ENCODE assay signal across 8 cellular contexts in the genomic region with DNA sequence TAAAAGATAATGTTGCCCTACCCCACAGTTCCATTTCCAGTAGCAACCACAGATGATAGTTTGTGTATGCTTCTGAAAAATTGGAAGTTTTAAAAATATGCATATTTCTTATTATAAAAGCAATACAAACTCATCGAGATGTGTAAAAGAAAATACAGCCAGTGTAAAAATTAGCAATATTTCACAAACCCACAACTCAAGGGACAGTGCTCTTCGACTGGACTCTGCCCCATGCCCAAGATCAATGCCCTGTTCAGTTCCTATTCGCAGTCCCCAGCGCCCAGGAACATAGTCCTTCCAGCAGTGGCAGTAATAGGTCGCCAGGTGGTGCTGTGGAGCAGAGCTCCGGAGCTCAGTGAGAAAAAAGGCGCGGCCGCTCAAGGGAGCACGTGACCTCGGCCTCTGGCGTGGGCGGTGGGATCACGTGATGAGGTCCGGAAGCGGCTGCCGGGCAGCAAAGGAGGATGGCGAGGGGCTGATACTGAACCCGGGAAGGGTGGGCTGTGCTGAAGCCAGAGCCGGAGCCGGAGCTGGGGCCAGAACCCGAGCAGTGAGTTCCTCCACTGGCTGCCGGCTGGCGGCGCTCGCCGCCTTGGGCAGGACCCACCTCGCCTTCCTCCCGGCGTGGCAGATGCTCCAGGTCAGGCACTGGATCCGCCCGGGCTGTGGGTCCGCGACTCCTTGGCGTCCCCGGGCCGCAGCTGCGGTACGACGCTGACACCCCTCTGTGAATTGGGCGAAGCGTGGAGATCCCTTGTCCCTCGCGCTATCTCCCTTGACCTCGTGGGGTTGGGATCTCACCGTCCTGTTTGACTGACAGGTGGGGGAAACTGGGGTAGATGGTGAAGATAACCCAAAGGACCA. TPM values are rescaled to one million over a fixed set of nuclear protein-coding genes. Genes with fewer than 3 reads are reported as not detected.
DNase-seq lines count a peak whose midpoint lies in the region; ATAC-seq and TF ChIP-seq lines count a peak whose summit lies in the region.

A gene (plus strand): TSS at position 430 of the 864 bp plus-strand sequence. CDS start 11,190 bp downstream, outside the sequence.

- H3F3A ChIP-seq in PC-3 (ENCODE audit: low read length, unreplicated experiment) = no peaks in the 10 kb centered on the region

- peak; percentile 91 for ATAC-seq in DND-41 (ENCODE audit: insufficient read depth, low read depth)
- ATAC-seq in GM21717 (IDR thresholded peaks at IDR 0.05; ENCODE audit: unreplicated experiment) = peak; percentile 84
- peak; percentile 77 for ATAC-seq in PC-3

- H4K20me1 ChIP-seq in DND-41 (ENCODE audit: insufficient read depth, low read length) (no peaks in the 10 kb centered on the region), PC-3 (ENCODE audit: low read length) (no peaks in the 10 kb centered on the region)

- POLR2A ChIA-PET in PC-3 (lab: Charles Lee; ENCODE audit: unreplicated experiment) = interaction anchor here (0.6 to 0.7 kb wide), 2 partner anchors 10 to 76 kb away, joined by 3 to 6 read pairs; no protein-coding TSS in a partner anchor

- H3K4me1 ChIP-seq in DND-41 (ENCODE audit: insufficient read depth, low read length) (peaks cover 24% of the 10 kb centered on the region), PC-3 (ENCODE audit: insufficient read depth, low read length) (peaks cover 25% of the 10 kb centered on the region), esophagus squamous epithelium (peaks cover 0 to 19% (median 8%) of the 10 kb centered on the region in 3 donors)

- H3K9me3 ChIP-seq in DND-41 (ENCODE audit: insufficient read depth, low read length, severe bottlenecking) = no peaks in the 10 kb centered on the region
- no peaks in the 10 kb centered on the region for H3K9me3 ChIP-seq in PC-3 (ENCODE audit: low read length)
- H3K9me3 ChIP-seq in esophagus squamous epithelium = no peaks in the 10 kb centered on the region

- H3K4me3 ChIP-seq in DND-41 (ENCODE audit: low read depth in 1 of 2, low read length in 2 of 2) = peak within 1 kb of the TSS; percentile 37 to 74
- peak within 1 kb of the TSS; percentile 82 for H3K4me3 ChIP-seq in PC-3 (ENCODE audit: low read length)
- H3K4me3 ChIP-seq in esophagus squamous epithelium = peak within 1 kb of the TSS; percentile 57 to 84 (median 80)

- H3K36me3 ChIP-seq in DND-41 (ENCODE audit: insufficient read depth, low read length) (no peaks in the 10 kb centered on the region; the same call in 1 of the 2 replicates), PC-3 (ENCODE audit: low read depth, low read length) (no peaks in the 10 kb centered on the region), esophagus squamous epithelium (peaks cover 0 to 2% (median 0%) of the 10 kb centered on the region in 3 donors)

- H3K79me2 ChIP-seq in DND-41 (ENCODE audit: insufficient read depth, low read length) (peaks cover 23% of the 10 kb centered on the region), PC-3 (ENCODE audit: low read length) (peaks cover 13% of the 10 kb centered on the region; the same call in 1 of the 2 replicates)

- peak; percentile 91 for DNase-seq in DND-41
- peak; percentile 93 for DNase-seq in KBM-7
- DNase-seq in PC-3 = peak; percentile 95
- peak; percentile 98 to 99 for DNase-seq in activated T-cell treated with anti-CD3 and anti-CD28 coated beads, Interleukin-2, amount 50 U/mL, for 48 hours
- DNase-seq in esophagus squamous epithelium (lab: John Stamatoyannopoulos, UW) = peak; percentile 66
- peak; percentile 94 for DNase-seq in myocyte (ENCODE audit: low read depth)
- peak; percentile 85 to 92 for DNase-seq in stimulated activated CD8-positive, alpha-beta memory T cell treated with anti-CD3 and anti-CD28 coated beads, Interleukin-7, amount 100 ng/mL, for 48 hours (ENCODE audit: extremely low read depth in 1 of 2, low read depth in 1 of 2)

- no peaks in the 10 kb centered on the region for H3K27me3 ChIP-seq in DND-41 (ENCODE audit: insufficient read depth, low read length, poor library complexity)
- 0 out of 2 replicates have a peak, but pooled peaks cover 3% of the 10 kb centered on the region for H3K27me3 ChIP-seq in PC-3 (ENCODE audit: low read length)
- no peaks in the 10 kb centered on the region for H3K27me3 ChIP-seq in esophagus squamous epithelium

- BruUV-seq in PC-3 (replicated peaks; lab: Mats Ljungman, UMichigan) = TSS peak; percentile 42

- H2AFZ ChIP-seq in DND-41 (ENCODE audit: low read depth, low read length) = peak within 1 kb of the TSS; percentile 87
- H2AFZ ChIP-seq in PC-3 (ENCODE audit: low read length) = peak within 1 kb of the TSS; percentile 94

- intact Hi-C loops in PC-3 (cut with micrococcal nuclease) (loop anchor here (1.0 to 5.0 kb wide), 6 partner anchors 53 to 324 kb away; a partner anchor contains a TSS), esophagus squamous epithelium (cut with DNase I) (loop anchor here (5.0 to 10.0 kb wide), 3 partner anchors 50 to 297 kb away; no protein-coding TSS in a partner anchor)

- peak; percentile 98 for TF ChIP-seq CTCF in DND-41 (IDR thresholded peaks at IDR 0.05; ENCODE audit: borderline replicate concordance, extremely low read depth, low read length, poor library complexity, severe bottlenecking)
- TF ChIP-seq CTCF in PC-3 (conservative IDR thresholded peaks at IDR 0.05; ENCODE audit: low read depth, low read length) = peak; percentile 91
- TF ChIP-seq CTCF in esophagus squamous epithelium (IDR thresholded peaks at IDR 0.05) = peak; percentile 96 to 99 (median 98)

- H3K4me2 ChIP-seq in DND-41 (ENCODE audit: insufficient read depth, low read length) = peak within 1 kb of the TSS; percentile 86
- H3K4me2 ChIP-seq in PC-3 (ENCODE audit: low read length) = peak within 1 kb of the TSS; percentile 100

- TF ChIP-seq POLR2A in esophagus squamous epithelium (IDR thresholded peaks at IDR 0.05) = peak in 2 of 4 donors; percentile 36 to 55

- CTCF ChIA-PET in PC-3 (lab: Charles Lee) = interaction anchor here (0.6 to 1.5 kb wide), 15 partner anchors 12 to 324 kb away, joined by 3 to 24 read pairs (median 4); no protein-coding TSS in a partner anchor

- 0% methylated on average over 15 to 33 of the region's 46 CpGs for WGBS in esophagus squamous epithelium, 2 donors

- in situ Hi-C loops in KBM-7 (cut with MboI; ENCODE audit: low pct_unique_long_range_greater_than_20kb, low sequenced_read_pairs) = no loop called here

- H3K27ac ChIP-seq in DND-41 (ENCODE audit: low read length) = peak within 1 kb of the TSS; percentile 63
- H3K27ac ChIP-seq in PC-3 (ENCODE audit: low read length) = no peak within 1 kb of the TSS
- H3K27ac ChIP-seq in esophagus squamous epithelium = peak within 1 kb of the TSS; percentile 57 to 86 (median 82)

- H3K9me2 ChIP-seq in PC-3 (replicated peaks; ENCODE audit: low read length) = no peaks in the 10 kb centered on the region

- H3K9ac ChIP-seq in DND-41 (ENCODE audit: low read depth, low read length) (peak within 1 kb of the TSS; percentile 67), PC-3 (ENCODE audit: low read length) (peak within 1 kb of the TSS; percentile 65)

RNA-seq across cellular contexts. Expression of the gene that starts here (rescaled TPM):
- total RNA-seq in PC-3 (2014; rRNA removed) = 3.6 and 5.7 TPM in 2 replicates
- total RNA-seq in esophagus squamous epithelium = 1 to 10 TPM; 7.3 to 9.1 (median 8.3) TPM
- 11.8 and 15.0 TPM in 2 replicates for total RNA-seq in myocyte
- polyA plus RNA-seq in myocyte (2012) = 18.3 TPM
